Comparison of ENCODE assay signal across 19 cellular contexts in the genomic region with DNA sequence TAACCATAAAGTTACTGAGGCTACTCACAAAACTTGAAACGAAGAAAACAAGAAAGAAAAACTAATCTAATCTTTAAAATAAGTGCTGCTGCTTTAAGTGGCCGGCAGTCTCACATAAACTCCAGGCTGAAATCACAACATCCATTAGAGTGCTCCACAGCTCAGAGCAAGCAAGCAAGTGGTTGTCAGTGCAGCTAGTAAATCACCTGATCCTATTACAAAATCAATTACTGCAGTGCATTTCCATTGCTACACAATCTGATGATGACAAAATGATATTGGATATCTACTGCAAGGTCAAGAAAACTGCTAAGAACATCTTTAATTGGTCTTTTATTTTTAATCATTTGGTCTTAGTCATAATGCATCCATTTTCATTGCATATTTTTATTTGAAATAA.
DNase-seq lines count a peak whose midpoint lies in the region; FAIRE-seq and TF ChIP-seq lines count a peak whose summit lies in the region.
"Had no signal": no experiment of that assay in that cellular context is flagged by ENCODE, and none has a peak within 500 bp of the region (broad histone marks: within the 10 kb centered on the region; RNA-seq: fewer than 3 reads in every experiment).

No MANE protein-coding gene starts in this region.

- peak; percentile 46 for FAIRE-seq in D721Med (lab: Jason Lieb, UNC)
- FAIRE-seq in HTR-8/SVneo (lab: Jason Lieb, UNC), result no peak

- no peak overlapping the region for H3K27ac ChIP-seq in prostate gland
- H3K27ac ChIP-seq: BLaER1, GM23248 had no signal

- H3K27me3 ChIP-seq in prostate gland (replicated peaks; ENCODE audit: insufficient read depth), result no peaks in the 10 kb centered on the region
- H3K27me3 ChIP-seq: BLaER1 had no signal

- POLR2A ChIA-PET in HEK293T (lab: Yijun Ruan, JAX), result interaction anchor here (1.1 to 1.2 kb wide), 2 partner anchors 11 to 88 kb away, joined by 3 read pairs; a partner anchor contains a TSS

- TF ChIP-seq CTCF in D721Med (IDR thresholded peaks at IDR 0.05; ENCODE audit: insufficient read depth, missing control alignments), result no peak
- no peak for TF ChIP-seq CTCF in fibroblast of villous mesenchyme (IDR thresholded peaks at IDR 0.05; ENCODE audit: insufficient read depth, low read depth, low read length)
- no peak for TF ChIP-seq CTCF in prostate gland (IDR thresholded peaks at IDR 0.05)

- no peak for DNase-seq in D721Med (ENCODE audit: insufficient read length, low spot score)
- DNase-seq in HEK293T (ENCODE audit: extremely low spot score), result peak; percentile 63
- peak; percentile 9 for DNase-seq in NCI-H69 (lab: John Stamatoyannopoulos, UW)
- DNase-seq in fibroblast of villous mesenchyme (ENCODE audit: low read depth), result peak; percentile 26
- DNase-seq in prostate gland (ENCODE audit: low spot score), result no peak
- DNase-seq in HTR-8/SVneo (ENCODE audit: insufficient read length, low spot score), result no peak
- no peak for DNase-seq in iPS-NIHi7 (ENCODE audit: extremely low spot score)
- no peak for DNase-seq in occipital lobe (lab: John Stamatoyannopoulos, UW)
- DNase-seq: CD4-positive, alpha-beta memory T cell; GF-D8; GM23248; MV-4-11; NCI-H146; NCI-H2081; SHP77; SK-N-SH; T-cell had no signal

- no peaks in the 10 kb centered on the region for H3K9me3 ChIP-seq in prostate gland
- H3K9me3 ChIP-seq: HAP-1, SK-N-SH had no signal

- TF ChIP-seq POLR2A in prostate gland (IDR thresholded peaks at IDR 0.05), result no peak

- CTCF ChIA-PET in HEK293T (lab: Yijun Ruan, JAX), result interaction anchor here (0.6 to 1.5 kb wide), 4 partner anchors 9 to 53 kb away, joined by 3 to 9 read pairs (median 4); no protein-coding TSS in a partner anchor

- intact Hi-C loops in prostate gland (cut with DNase I), result no loop called here

- H3K4me1 ChIP-seq in prostate gland (replicated peaks), result no peaks in the 10 kb centered on the region
- H3K4me1 ChIP-seq: HAP-1 had no signal

- 63% methylated on average over 2 of the region's 2 CpGs for WGBS in prostate gland

- no peaks in the 10 kb centered on the region for H3K36me3 ChIP-seq in prostate gland
- H3K36me3 ChIP-seq: HAP-1 had no signal

- H3K4me3 ChIP-seq in fibroblast of villous mesenchyme (ENCODE audit: low read depth, low read length), result no peak overlapping the region
- no peak overlapping the region for H3K4me3 ChIP-seq in prostate gland
- H3K4me3 ChIP-seq: BLaER1, GM23248, HAP-1 had no signal

TF ChIP-seq in HEK293T, 16 proteins besides CTCF, POLR2A, EP300 and RAD21:
- no peak for TF ChIP-seq L3MBTL2 (conservative IDR thresholded peaks at IDR 0.05)
- no peak for TF ChIP-seq FOXM1 (IDR thresholded peaks at IDR 0.05; ENCODE audit: borderline replicate concordance)
- TF ChIP-seq ZNF384 (IDR thresholded peaks at IDR 0.05), result no peak
- TF ChIP-seq TARDBP (IDR thresholded peaks at IDR 0.05), result no peak
- TF ChIP-seq ARNT (IDR thresholded peaks at IDR 0.05), result no peak
- TF ChIP-seq, protein P1, sequence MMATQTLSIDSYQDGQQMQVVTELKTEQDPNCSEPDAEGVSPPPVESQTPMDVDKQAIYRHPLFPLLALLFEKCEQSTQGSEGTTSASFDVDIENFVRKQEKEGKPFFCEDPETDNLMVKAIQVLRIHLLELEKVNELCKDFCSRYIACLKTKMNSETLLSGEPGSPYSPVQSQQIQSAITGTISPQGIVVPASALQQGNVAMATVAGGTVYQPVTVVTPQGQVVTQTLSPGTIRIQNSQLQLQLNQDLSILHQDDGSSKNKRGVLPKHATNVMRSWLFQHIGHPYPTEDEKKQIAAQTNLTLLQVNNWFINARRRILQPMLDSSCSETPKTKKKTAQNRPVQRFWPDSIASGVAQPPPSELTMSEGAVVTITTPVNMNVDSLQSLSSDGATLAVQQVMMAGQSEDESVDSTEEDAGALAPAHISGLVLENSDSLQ (IDR thresholded peaks at IDR 0.05), result peak; percentile 94
- TF ChIP-seq FOXA1 (IDR thresholded peaks at IDR 0.05), result no peak
- TF ChIP-seq SP1 (IDR thresholded peaks at IDR 0.05), result no peak
- peak; percentile 59; the same call in 1 of the 2 replicates for TF ChIP-seq CTBP1 (IDR thresholded peaks at IDR 0.05; ENCODE audit: borderline replicate concordance)
- TF ChIP-seq LEF1 (IDR thresholded peaks at IDR 0.05; ENCODE audit: borderline replicate concordance), result no peak
- TF ChIP-seq SUZ12 (IDR thresholded peaks at IDR 0.05), result no peak

Comparison
In these comparisons a context has a peak if more than half of its experiments do, and no peak if none do; other contexts are left out.
1. DNase-seq: peak in HEK293T (single experiment), NCI-H69 (single experiment) and fibroblast of villous mesenchyme (single experiment); none in D721Med (single experiment), prostate gland (single experiment), HTR-8/SVneo (single experiment), iPS-NIHi7 (single experiment) and occipital lobe (single experiment).